Comparison of ENCODE assay signal across 9 cellular contexts in the genomic region with DNA sequence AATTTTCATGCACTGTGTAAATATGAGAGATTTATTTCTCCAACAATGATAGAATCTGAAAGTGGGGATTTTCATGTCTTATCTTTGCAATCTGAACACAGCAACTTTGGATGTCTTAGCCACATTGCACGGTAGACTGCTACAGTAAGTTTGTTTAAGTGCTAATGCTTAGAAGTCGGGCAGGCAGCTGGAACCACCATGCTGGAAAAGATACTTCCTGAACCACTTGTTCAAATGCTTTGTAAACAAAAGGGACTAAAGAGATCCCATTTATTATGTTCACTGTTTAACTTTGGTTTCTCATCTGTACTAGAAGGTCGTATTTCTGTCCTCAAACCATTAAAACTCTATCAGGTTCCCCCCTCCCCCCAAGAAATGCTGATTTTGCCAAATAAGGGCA.
DNase-seq lines count a peak whose midpoint lies in the region; ATAC-seq and TF ChIP-seq lines count a peak whose summit lies in the region.
"Had no signal": no experiment of that assay in that cellular context is flagged by ENCODE, and none has a peak within 500 bp of the region (broad histone marks: within the 10 kb centered on the region; RNA-seq: fewer than 3 reads in every experiment).

No MANE protein-coding gene starts in this region.

- ATAC-seq in GM18498 (IDR thresholded peaks at IDR 0.05; ENCODE audit: unreplicated experiment) (no peak), HG03442 (IDR thresholded peaks at IDR 0.05; ENCODE audit: unreplicated experiment) (no peak)
- ATAC-seq: K562 had no signal

- peak overlapping the region; percentile 67 for H3K9ac ChIP-seq in BLaER1

- 45 to 46% methylated on average over 3 of the region's 3 CpGs for WGBS in lower leg skin, 2 donors

- H3K4me2 ChIP-seq in BLaER1, result peak overlapping the region; percentile 95

- intact Hi-C loops in lower leg skin (cut with DNase I; ENCODE audit: low total_unique reads), result no loop called here

- no peak for TF ChIP-seq POLR2A in lower leg skin (IDR thresholded peaks at IDR 0.05)

- DNase-seq in H4 (ENCODE audit: low spot score), result peak; percentile 74
- DNase-seq in NCI-H69 (lab: John Stamatoyannopoulos, UW), result peak; percentile 79
- peak; percentile 29 for DNase-seq in choroid plexus epithelial cell (ENCODE audit: low read depth)
- DNase-seq in lower leg skin (ENCODE audit: low spot score in 2 of 2), result no peak
- no peak for DNase-seq in NOMO-1 treated with dmso at 0.1 percent for 144 hours (lab: John Stamatoyannopoulos, UW; ENCODE audit: unreplicated experiment)

- no peaks in the 10 kb centered on the region for H3K27me3 ChIP-seq in BLaER1

- peaks cover 99% of the 10 kb centered on the region for H3K4me1 ChIP-seq in BLaER1

- TF ChIP-seq CTCF in choroid plexus epithelial cell (conservative IDR thresholded peaks at IDR 0.05; ENCODE audit: low read depth, low read length) (no peak), lower leg skin (IDR thresholded peaks at IDR 0.05) (no peak)

- H3K27ac ChIP-seq in BLaER1, result peak overlapping the region; percentile 91

- no peaks in the 10 kb centered on the region for H4K20me1 ChIP-seq in BLaER1

- H3K9me3 ChIP-seq in BLaER1, result no peaks in the 10 kb centered on the region

- H3K36me3 ChIP-seq in BLaER1, result peaks cover 4% of the 10 kb centered on the region; the same call in 1 of the 2 replicates

- H3K4me3 ChIP-seq in BLaER1 (peak overlapping the region; percentile 62), choroid plexus epithelial cell (ENCODE audit: low read depth, low read length) (no peak overlapping the region), lower leg skin (ENCODE audit: low read depth, poor library complexity, severe bottlenecking) (no peak overlapping the region)
- H3K4me3 ChIP-seq: K562 had no signal

Comparison
In these comparisons a context has a peak if more than half of its experiments do, and no peak if none do; other contexts are left out.
1. DNase-seq: peak in H4 (single experiment), NCI-H69 (single experiment) and choroid plexus epithelial cell (single experiment); none in lower leg skin (0 of 2) and NOMO-1 treated with dmso at 0.1 percent for 144 hours (single experiment).